Comparison of ENCODE assay signal across 24 cellular contexts in the genomic region with DNA sequence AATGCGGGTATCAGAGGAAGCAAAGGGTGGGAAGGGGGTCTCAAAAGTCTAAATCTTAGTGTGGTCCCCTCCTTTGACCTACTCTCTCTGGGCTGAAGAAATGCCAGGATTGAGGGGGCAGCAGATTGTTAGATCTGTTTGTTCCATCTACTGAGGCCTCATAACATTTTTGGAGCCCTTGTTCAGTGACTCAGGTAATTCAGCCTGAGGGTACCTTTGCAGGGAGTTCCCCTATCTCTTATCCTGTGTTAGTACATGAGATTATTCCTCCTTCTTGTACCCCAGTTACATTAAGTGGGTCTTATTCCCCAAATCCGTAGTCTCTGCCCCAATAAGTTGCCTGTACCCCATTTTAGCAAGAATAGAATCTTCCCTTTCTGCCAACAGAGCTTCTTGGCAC.
DNase-seq lines count a peak whose midpoint lies in the region; ATAC-seq, FAIRE-seq and TF ChIP-seq lines count a peak whose summit lies in the region.
"Had no signal": no experiment of that assay in that cellular context is flagged by ENCODE, and none has a peak within 500 bp of the region (broad histone marks: within the 10 kb centered on the region; RNA-seq: fewer than 3 reads in every experiment).

No MANE protein-coding gene starts in this region.

- intact Hi-C loops in dorsolateral prefrontal cortex (cut with DNase I): no loop called here
- intact Hi-C loops in activated CD8-positive, alpha-beta T cell treated with anti-CD3 and anti-CD28 coated beads for 36 hours (cut with micrococcal nuclease): no loop called here

- H3K27ac Mint-ChIP-seq in activated CD8-positive, alpha-beta T cell treated with anti-CD3 and anti-CD28 coated beads for 36 hours: no peak overlapping the region
- H3K27ac Mint-ChIP-seq: CD14-positive monocyte; CD4-positive, alpha-beta memory T cell; CD4-positive, CD25-positive, alpha-beta regulatory T cell; CD8-positive, alpha-beta memory T cell had no signal

- CTCF ChIA-PET in activated CD8-positive, alpha-beta T cell treated with anti-CD3 and anti-CD28 coated beads for 36 hours (lab: Charles Lee): no interaction called here

- no peak overlapping the region for H3K27ac ChIP-seq in dorsolateral prefrontal cortex
- no peak overlapping the region for H3K27ac ChIP-seq in foreskin keratinocyte
- H3K27ac ChIP-seq: BLaER1 had no signal

- DNase-seq in bronchial epithelial cell (ENCODE audit: low read depth): peak; percentile 42
- DNase-seq in dorsolateral prefrontal cortex: no peak
- peak in 1 of 2 donors; percentile 52 for DNase-seq in foreskin keratinocyte
- no peak for DNase-seq in activated CD8-positive, alpha-beta T cell treated with anti-CD3 and anti-CD28 coated beads for 36 hours
- DNase-seq in GDM1 (lab: John Stamatoyannopoulos, UW): no peak
- no peak for DNase-seq in activated CD4-positive, alpha-beta T cell treated with anti-CD3 and anti-CD28 coated beads for 48 hours
- DNase-seq: 8988T; ACHN; BE2C; C1 segment of cervical spinal cord; Caco-2; Calu3; CD4-positive, alpha-beta memory T cell; CD4-positive, CD25-positive, alpha-beta regulatory T cell; CD8-positive, alpha-beta memory T cell; DMS79 treated with DMSO at 0.1 percent for 48 hours had no signal

- H3K27me3 ChIP-seq in bronchial epithelial cell (ENCODE audit: control insufficient read depth, insufficient read depth, low read length) (no peaks in the 10 kb centered on the region), dorsolateral prefrontal cortex (peaks cover 0 to 88% (median 40%) of the 10 kb centered on the region in 45 donors), foreskin keratinocyte (no peaks in the 10 kb centered on the region)
- H3K27me3 ChIP-seq: BE2C had no signal

- peak; percentile 87 for ATAC-seq in foreskin keratinocyte
- ATAC-seq in activated CD8-positive, alpha-beta T cell treated with anti-CD3 and anti-CD28 coated beads for 36 hours: no peak
- ATAC-seq: GM12878 had no signal

- H3K4me1 ChIP-seq in foreskin keratinocyte: peaks cover 5% of the 10 kb centered on the region
- H3K4me1 ChIP-seq: BE2C, BLaER1, Caco-2 had no signal

- H3K9me3 Mint-ChIP-seq in activated CD8-positive, alpha-beta T cell treated with anti-CD3 and anti-CD28 coated beads for 36 hours: no peaks in the 10 kb centered on the region
- H3K9me3 Mint-ChIP-seq: CD14-positive monocyte; CD4-positive, alpha-beta memory T cell; CD4-positive, CD25-positive, alpha-beta regulatory T cell had no signal

- no peak for FAIRE-seq in bronchial epithelial cell (lab: Jason Lieb, UNC)
- FAIRE-seq: A204.1, D721Med, G401.6, GM12878, GM12892, GM18507 had no signal

- POLR2A ChIA-PET in activated CD8-positive, alpha-beta T cell treated with anti-CD3 and anti-CD28 coated beads for 36 hours (lab: Charles Lee): no interaction called here

- H3K4me3 ChIP-seq in bronchial epithelial cell (ENCODE audit: low read depth, low read length) (no peak overlapping the region), dorsolateral prefrontal cortex (peak overlapping the region in 35 of 59 donors; percentile 9 to 62 (median 44))
- H3K4me3 ChIP-seq: BLaER1, GM12878 had no signal

- peaks cover 1% of the 10 kb centered on the region for H3K27me3 Mint-ChIP-seq in activated CD8-positive, alpha-beta T cell treated with anti-CD3 and anti-CD28 coated beads for 36 hours

- H3K36me3 Mint-ChIP-seq in activated CD8-positive, alpha-beta T cell treated with anti-CD3 and anti-CD28 coated beads for 36 hours (ENCODE audit: low read depth): no peaks in the 10 kb centered on the region
- H3K36me3 Mint-ChIP-seq: CD14-positive monocyte; CD4-positive, alpha-beta memory T cell; CD4-positive, CD25-positive, alpha-beta regulatory T cell; CD8-positive, alpha-beta memory T cell had no signal

- no peaks in the 10 kb centered on the region for H3K4me1 Mint-ChIP-seq in activated CD8-positive, alpha-beta T cell treated with anti-CD3 and anti-CD28 coated beads for 36 hours (ENCODE audit: low read depth)
- H3K4me1 Mint-ChIP-seq: CD4-positive, alpha-beta memory T cell; CD4-positive, CD25-positive, alpha-beta regulatory T cell; CD8-positive, alpha-beta memory T cell had no signal

- no peaks in the 10 kb centered on the region for H3K36me3 ChIP-seq in bronchial epithelial cell (ENCODE audit: control insufficient read depth, insufficient read depth, low read length)
- H3K36me3 ChIP-seq: BE2C, BLaER1 had no signal

- TF ChIP-seq CTCF in bronchial epithelial cell (IDR thresholded peaks at IDR 0.05; ENCODE audit: insufficient read depth, low read length, severe bottlenecking): no peak
- no peak for TF ChIP-seq CTCF in dorsolateral prefrontal cortex (IDR thresholded peaks at IDR 0.05 in 54 of 56, conservative IDR thresholded peaks at IDR 0.05 in 2 of 56; ENCODE audit: low read depth in 1 of 56, partially characterized antibody in 56 of 56)
- TF ChIP-seq CTCF in foreskin keratinocyte (conservative IDR thresholded peaks at IDR 0.05): no peak
- TF ChIP-seq CTCF in activated CD8-positive, alpha-beta T cell treated with anti-CD3 and anti-CD28 coated beads for 36 hours (IDR thresholded peaks at IDR 0.05): no peak

- no peak overlapping the region for H3K4me3 Mint-ChIP-seq in activated CD8-positive, alpha-beta T cell treated with anti-CD3 and anti-CD28 coated beads for 36 hours
- H3K4me3 Mint-ChIP-seq: CD14-positive monocyte; CD4-positive, alpha-beta memory T cell; CD4-positive, CD25-positive, alpha-beta regulatory T cell; CD8-positive, alpha-beta memory T cell had no signal
